Comparison of ENCODE assay signal across 6 cellular contexts in the genomic region with DNA sequence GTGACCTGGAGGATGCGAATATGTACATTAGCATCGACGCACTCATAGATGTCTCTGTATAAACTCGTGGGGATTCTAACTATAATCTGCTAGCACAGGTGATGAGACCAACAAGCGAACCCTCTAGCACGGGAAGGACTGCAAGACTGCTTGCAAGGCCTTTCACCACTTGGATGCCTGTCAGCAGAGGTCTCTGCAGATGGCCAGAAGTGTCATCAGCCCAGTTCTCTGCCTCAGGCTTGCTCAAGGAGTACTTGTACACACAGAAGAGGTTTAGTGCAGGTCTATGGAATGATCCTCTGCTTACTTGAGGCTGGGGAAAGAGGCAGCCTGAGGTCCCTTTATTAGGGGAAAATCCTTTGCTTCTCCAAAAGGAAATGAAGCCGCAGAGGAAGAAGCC.
"Had no signal": no experiment of that assay in that cellular context is flagged by ENCODE, and none has a peak within 500 bp of the region (broad histone marks: within the 10 kb centered on the region; RNA-seq: fewer than 3 reads in every experiment).

No MANE protein-coding gene starts in this region.

- DNase-seq: GM23248, GOT3, H7, HFFc6 had no signal

- H3K27ac Mint-ChIP-seq: HFFc6, IgD-negative memory B cell had no signal

- H3K27me3 Mint-ChIP-seq: IgD-negative memory B cell had no signal

- H3K27ac ChIP-seq: GM23248, HL-60 had no signal

- H3K9me3 Mint-ChIP-seq: HFFc6, IgD-negative memory B cell had no signal

- H3K4me3 Mint-ChIP-seq: HFFc6, IgD-negative memory B cell had no signal
